8 cellular contexts compared by ENCODE assay signal in the genomic region with DNA sequence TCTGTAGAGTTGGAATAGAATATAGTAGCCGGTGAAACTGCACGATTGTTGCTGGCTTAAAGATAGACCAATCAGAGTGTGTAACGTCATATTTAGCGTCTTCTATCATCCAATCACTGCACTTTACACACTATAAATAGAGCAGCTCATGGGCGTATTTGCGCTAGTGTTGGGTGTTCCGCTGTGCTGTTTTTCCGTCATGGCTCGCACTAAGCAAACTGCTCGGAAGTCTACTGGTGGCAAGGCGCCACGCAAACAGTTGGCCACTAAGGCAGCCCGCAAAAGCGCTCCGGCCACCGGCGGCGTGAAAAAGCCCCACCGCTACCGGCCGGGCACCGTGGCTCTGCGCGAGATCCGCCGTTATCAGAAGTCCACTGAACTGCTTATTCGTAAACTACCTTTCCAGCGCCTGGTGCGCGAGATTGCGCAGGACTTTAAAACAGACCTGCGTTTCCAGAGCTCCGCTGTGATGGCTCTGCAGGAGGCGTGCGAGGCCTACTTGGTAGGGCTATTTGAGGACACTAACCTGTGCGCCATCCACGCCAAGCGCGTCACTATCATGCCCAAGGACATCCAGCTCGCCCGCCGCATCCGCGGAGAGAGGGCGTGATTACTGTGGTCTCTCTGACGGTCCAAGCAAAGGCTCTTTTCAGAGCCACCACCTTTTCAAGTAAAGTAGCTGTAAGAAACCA. TPM values are rescaled to one million over a fixed set of nuclear protein-coding genes. Genes with fewer than 3 reads are reported as not detected.
DNase-seq lines count a peak whose midpoint lies in the region; ATAC-seq and TF ChIP-seq lines count a peak whose summit lies in the region.

No MANE protein-coding gene starts in this region.

- CTCF ChIA-PET in RWPE1 (lab: Yijun Ruan, JAX): interaction anchor here (1.1 to 2.1 kb wide), 2 partner anchors 18 to 28 kb away, joined by 3 to 7 read pairs; no protein-coding TSS in a partner anchor

- H3K27ac ChIP-seq in RWPE1: peak overlapping the region; percentile 99
- peak overlapping the region; percentile 93 to 97 for H3K27ac ChIP-seq in tibial artery

- H3K9me3 ChIP-seq in tibial artery: no peaks in the 10 kb centered on the region

- H3K36me3 ChIP-seq in tibial artery: no peaks in the 10 kb centered on the region

- H3K4me3 Mint-ChIP-seq in nephron: peak overlapping the region; percentile 94 to 98 (median 97)

- ATAC-seq in GM21619 (IDR thresholded peaks at IDR 0.05; ENCODE audit: unreplicated experiment): peak; percentile 49

- H3K4me1 ChIP-seq in tibial artery: peaks cover 0 to 29% (median 8%) of the 10 kb centered on the region in 4 donors

- H3K27me3 Mint-ChIP-seq in nephron (ENCODE audit: low read depth): no peaks in the 10 kb centered on the region

- H3K4me1 Mint-ChIP-seq in nephron: peaks cover 21% of the 10 kb centered on the region

- peak; percentile 73 for DNase-seq in DMS79 treated with DMSO at 0.1 percent for 48 hours (lab: John Stamatoyannopoulos, UW)
- peak; percentile 96 for DNase-seq in Jurkat, Clone E6-1 (ENCODE audit: low read depth, low spot score)
- DNase-seq in RWPE1 (ENCODE audit: low spot score): peak; percentile 97
- peak; percentile 43 for DNase-seq in activated gamma-delta T cell (lab: John Stamatoyannopoulos, UW)
- DNase-seq in fibroblast of the aortic adventitia (ENCODE audit: low read depth): peak; percentile 96
- DNase-seq in tibial artery: peak; percentile 76 to 90

- intact Hi-C loops in tibial artery (cut with DNase I; ENCODE audit: low total_unique reads): loop anchor here (10.0 kb wide), 1 partner anchor 1814 kb away; a partner anchor contains a TSS

- TF ChIP-seq CTCF in RWPE1 (conservative IDR thresholded peaks at IDR 0.05; ENCODE audit: low read depth): no peak
- no peak for TF ChIP-seq CTCF in fibroblast of the aortic adventitia (IDR thresholded peaks at IDR 0.05; ENCODE audit: insufficient read depth, low read length)
- no peak for TF ChIP-seq CTCF in nephron (IDR thresholded peaks at IDR 0.05; ENCODE audit: unreplicated experiment in 3 of 3)
- no peak for TF ChIP-seq CTCF in tibial artery (IDR thresholded peaks at IDR 0.05)

- POLR2A ChIA-PET in RWPE1 (lab: Yijun Ruan, JAX; ENCODE audit: low non-redundant PET): interaction anchor here (0.5 to 1.5 kb wide), 5 partner anchors 28 to 1291 kb away, joined by 3 to 5 read pairs (median 3); a partner anchor contains a TSS

- no peaks in the 10 kb centered on the region for H3K36me3 Mint-ChIP-seq in nephron (ENCODE audit: low read depth)

- H3K27me3 ChIP-seq in tibial artery: no peaks in the 10 kb centered on the region

- H3K9me3 Mint-ChIP-seq in nephron: peaks cover 2% of the 10 kb centered on the region

- peak overlapping the region; percentile 94 to 98 (median 98) for H3K27ac Mint-ChIP-seq in nephron

- peak overlapping the region; percentile 72 for H3K4me3 ChIP-seq in Jurkat, Clone E6-1 (ENCODE audit: low read length)
- H3K4me3 ChIP-seq in fibroblast of the aortic adventitia (ENCODE audit: low read depth, low read length): peak overlapping the region; percentile 74
- peak overlapping the region; percentile 67 to 77 for H3K4me3 ChIP-seq in tibial artery

RNA-seq across cellular contexts. Expression of a gene that starts 57.8 kb away (rescaled TPM):
- polyA plus RNA-seq in Jurkat, Clone E6-1 (2012; ENCODE audit: insufficient read depth, insufficient read length): 4.8 TPM
- 12.0 and 35.3 TPM in 2 replicates for total RNA-seq in fibroblast of the aortic adventitia (ENCODE audit: low replicate concordance)

Comparison
In these comparisons a context has a peak if more than half of its experiments do, and no peak if none do; other contexts are left out.
1. Peak in every context shown above with its lines: DNase-seq, ATAC-seq, H3K4me3 ChIP-seq and H3K27ac ChIP-seq.
2. DNase-seq: peak in every context shown above with its lines; median percentile 97 in RWPE1; 96 in Jurkat, Clone E6-1; 96 in fibroblast of the aortic adventitia; 83 in tibial artery; 73 in DMS79 treated with DMSO at 0.1 percent for 48 hours; 43 in activated gamma-delta T cell.